ENCODE assay signal across 18 cellular contexts in genomic region chr2:238927746-238928519, GRCh38.
"Had no signal": no experiment of that assay in that cellular context is flagged by ENCODE, and none has a peak within 500 bp of the region (broad histone marks: within the 10 kb centered on the region; RNA-seq: fewer than 3 reads in every experiment).

No MANE protein-coding gene starts in this region.

- H3K9me3 ChIP-seq: colonic mucosa, thyroid gland had no signal

- H3K27me3 ChIP-seq: colonic mucosa, thyroid gland had no signal

- H3K4me1 ChIP-seq: colonic mucosa had no signal

- H3K27ac ChIP-seq: colonic mucosa had no signal

- ATAC-seq: left lobe of liver; SK-N-SH treated with all-trans-retinoic acid at 6 μM for 48 hours; stimulated activated naive B cell treated with anti-CD40 and anti-IgM and Interleukin-4, amounts not matched to agents 10 μg/mL and 1 μg/mL and 100 μg/mL, for 72 hours had no signal

- H3K4me3 ChIP-seq: colonic mucosa, thyroid gland had no signal

- DNase-seq: activated B cell treated with CpG ODN at 0.5 μM for 24 hours; activated CD4-positive, alpha-beta memory T cell treated with anti-CD3 and anti-CD28 coated beads for 36 hours; activated CD4-positive, alpha-beta T cell treated with anti-CD3 and anti-CD28 coated beads for 4 hours; activated naive CD4-positive, alpha-beta T cell treated with Interleukin-2 at 50 U/mL for 16 hours; activated T-cell treated with anti-CD3 and anti-CD28 coated beads for 4 hours; central memory CD4-positive, alpha-beta T cell; colonic mucosa; erythroblast; foreskin melanocyte; glutamatergic neuron; hippocampal formation; islet precursor cell; stimulated activated naive B cell treated with anti-CD40 and anti-IgM and Interleukin-4, amounts not matched to agents 10 μg/mL and 1 μg/mL and 100 μg/mL, for 72 hours; T-helper 1 cell; T-helper 9 cell; thyroid gland had no signal

- H3K36me3 ChIP-seq: colonic mucosa, thyroid gland had no signal
